Comparison of ENCODE assay signal across 8 cellular contexts in the genomic region with DNA sequence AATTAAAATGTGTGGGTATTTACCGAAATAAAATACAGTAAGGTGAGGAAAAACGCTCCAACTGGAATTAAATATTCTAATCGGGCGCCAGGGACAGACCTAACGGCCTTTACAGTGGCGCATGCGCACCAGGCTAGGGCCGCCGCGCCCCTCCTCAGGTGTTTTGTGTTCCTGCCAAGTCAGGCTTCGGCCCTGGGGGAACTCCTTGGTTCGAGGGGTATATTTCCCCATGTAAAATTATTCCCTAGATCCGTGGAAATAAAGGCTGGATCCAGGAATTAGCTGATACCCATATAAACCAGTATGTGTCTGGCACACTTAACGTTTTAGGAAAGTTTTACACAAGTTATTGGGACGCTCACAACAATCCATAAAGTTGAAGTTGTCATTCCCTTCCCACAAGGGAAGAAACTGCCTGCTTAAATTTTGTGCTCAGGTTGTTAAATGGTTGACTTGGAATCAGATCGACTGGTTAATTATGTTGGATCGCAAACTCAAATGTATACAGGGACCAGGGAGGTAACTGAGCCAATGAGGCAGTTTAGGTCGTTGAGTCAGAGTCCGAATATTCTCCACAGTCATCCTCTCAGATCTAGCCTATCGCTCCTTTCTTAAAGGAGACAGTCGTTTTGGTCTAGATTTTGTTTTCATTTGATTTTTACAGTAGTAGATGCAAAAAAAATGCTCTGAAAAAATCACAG. TPM values are rescaled to one million over a fixed set of nuclear protein-coding genes. Genes with fewer than 3 reads are reported as not detected.
DNase-seq lines count a peak whose midpoint lies in the region; ATAC-seq, FAIRE-seq and TF ChIP-seq lines count a peak whose summit lies in the region.

No MANE protein-coding gene starts in this region.

- peak; percentile 44 for FAIRE-seq in GM12892 (lab: Jason Lieb, UNC)

- H3K79me2 ChIP-seq in OCI-LY7 (ENCODE audit: insufficient read depth, low read depth, low read length) = peaks cover 44% of the 10 kb centered on the region

- no peaks in the 10 kb centered on the region for H3K9me3 ChIP-seq in OCI-LY7 (ENCODE audit: low read length)

- CTCF ChIA-PET in OCI-LY7 (lab: Charles Lee; ENCODE audit: unreplicated experiment) = no interaction called here

- TSS peak; percentile 99 for BruUV-seq in OCI-LY7 (replicated peaks; lab: Mats Ljungman, UMichigan)

- peak overlapping the region; percentile 87 for H3K27ac ChIP-seq in OCI-LY7 (ENCODE audit: low read depth, low read length, poor library complexity, severe bottlenecking)

- TF ChIP-seq POLR2A in GM12892 (IDR thresholded peaks at IDR 0.05; ENCODE audit: low read depth, low read length) = no peak

- DNase-seq in GM12892 (ENCODE audit: insufficient read length) = peak; percentile 69
- peak; percentile 75 for DNase-seq in HuH-7.5 (ENCODE audit: low spot score)
- peak; percentile 94 for DNase-seq in OCI-LY7 (ENCODE audit: low spot score)
- DNase-seq in activated T-cell treated with anti-CD3 and anti-CD28 coated beads, Interleukin-2, amount 50 U/mL, for 1 hour = peak; percentile 78
- peak; percentile 16 for DNase-seq in epithelial cell of proximal tubule (ENCODE audit: low read depth)
- peak; percentile 65 for DNase-seq in mucosa of gallbladder (ENCODE audit: low spot score)
- peak; percentile 55 to 65 for DNase-seq in stimulated activated CD8-positive, alpha-beta memory T cell treated with anti-CD3 and anti-CD28 coated beads, Interleukin-2, amount 100 ng/mL, for 48 hours (ENCODE audit: low read depth in 2 of 2)

- H3K4me2 ChIP-seq in OCI-LY7 (ENCODE audit: low read length) = peak overlapping the region; percentile 81

- H3K9me2 ChIP-seq in OCI-LY7 (ENCODE audit: insufficient read depth, low read length) = no peaks in the 10 kb centered on the region

- H3K4me3 ChIP-seq in OCI-LY7 (ENCODE audit: low read depth, low read length, poor library complexity, severe bottlenecking) (peak overlapping the region; percentile 78), epithelial cell of proximal tubule (ENCODE audit: low read depth, low read length) (peak overlapping the region; percentile 97)

- peaks cover 33% of the 10 kb centered on the region for H3K36me3 ChIP-seq in OCI-LY7 (ENCODE audit: insufficient read depth, low read length)

- intact Hi-C loops in OCI-LY7 (cut with micrococcal nuclease; ENCODE audit: unreplicated experiment) = loop anchor here (2.0 kb wide), 1 partner anchor 33 kb away; no protein-coding TSS in a partner anchor

- TF ChIP-seq CTCF in OCI-LY7 (conservative IDR thresholded peaks at IDR 0.05; ENCODE audit: low read length) = no peak
- no peak for TF ChIP-seq CTCF in epithelial cell of proximal tubule (conservative IDR thresholded peaks at IDR 0.05; ENCODE audit: low read depth, low read length)

- peak overlapping the region; percentile 99 for H2AFZ ChIP-seq in OCI-LY7 (ENCODE audit: low read length)

- no peaks in the 10 kb centered on the region; the same call in 1 of the 2 replicates for H4K20me1 ChIP-seq in OCI-LY7 (ENCODE audit: insufficient read depth, low read length)

- H3K4me1 ChIP-seq in OCI-LY7 (ENCODE audit: insufficient read depth, low read length, poor library complexity, severe bottlenecking) = peaks cover 31% of the 10 kb centered on the region

- no peak for ATAC-seq in GM21737 (IDR thresholded peaks at IDR 0.05; ENCODE audit: unreplicated experiment)

- POLR2A ChIA-PET in OCI-LY7 (lab: Charles Lee) = interaction anchor here (0.5 to 1.1 kb wide), 6 partner anchors 13 to 315 kb away, joined by 3 to 6 read pairs (median 4); a partner anchor contains a TSS

RNA-seq across cellular contexts. Expression of a gene that starts 0.6 kb away (rescaled TPM):
- polyA plus RNA-seq in GM12892 (2012; ENCODE audit: missing spikeins) = 41.6 TPM
- 84.7 and 105 TPM in 2 replicates for total RNA-seq in OCI-LY7 (2014; rRNA removed; shearing (Covaris generic))
- total RNA-seq in OCI-LY7 (2022) (120 and 136 TPM in 2 replicates), epithelial cell of proximal tubule (46.0 and 61.7 TPM in 2 replicates), mucosa of gallbladder (43.0 TPM)

RNA-seq across cellular contexts. Expression of a gene that starts 46.0 kb away (rescaled TPM):
- polyA plus RNA-seq in GM12892 (2012; ENCODE audit: missing spikeins) = 399 TPM
- total RNA-seq in OCI-LY7 (2014; rRNA removed; shearing (Covaris generic)) = 250 and 256 TPM in 2 replicates
- total RNA-seq in OCI-LY7 (2022) = 385 and 401 TPM in 2 replicates
- 972 and 1,336 TPM in 2 replicates for total RNA-seq in epithelial cell of proximal tubule
- total RNA-seq in mucosa of gallbladder = 195 TPM

Comparison
In these comparisons a context has a peak if more than half of its experiments do, and no peak if none do; other contexts are left out.
1. DNase-seq: peak in every context shown above with its lines; median percentile 94 in OCI-LY7; 78 in activated T-cell treated with anti-CD3 and anti-CD28 coated beads, Interleukin-2, amount 50 U/mL, for 1 hour; 75 in HuH-7.5; 69 in GM12892; 65 in mucosa of gallbladder; 60 in stimulated activated CD8-positive, alpha-beta memory T cell treated with anti-CD3 and anti-CD28 coated beads, Interleukin-2, amount 100 ng/mL, for 48 hours; 16 in epithelial cell of proximal tubule.